ENCODE assay signal across 8 cellular contexts in the genomic region with DNA sequence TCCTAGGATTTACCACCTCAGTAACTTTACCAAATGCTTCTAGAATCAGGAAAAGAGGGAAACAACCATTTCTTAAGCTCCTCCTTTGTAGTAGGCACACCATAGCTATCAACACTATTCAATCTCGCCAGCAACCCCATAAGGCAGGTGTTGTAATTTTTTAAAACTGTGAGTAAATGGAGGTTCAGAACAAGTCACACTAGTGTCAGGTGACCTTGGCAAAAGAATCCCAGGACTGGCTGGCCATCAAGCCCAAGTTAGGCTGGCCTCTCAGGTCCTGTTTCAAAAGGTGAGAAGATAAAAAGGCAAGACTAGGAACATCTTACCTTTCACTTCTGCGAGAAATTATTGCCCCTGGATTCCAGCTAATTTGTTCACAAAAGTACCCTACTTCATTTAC. TPM values are rescaled to one million over a fixed set of nuclear protein-coding genes. Genes with fewer than 3 reads are reported as not detected.
A peak's percentile ranks its signal among the peaks of the same experiment; 100 is the strongest.
DNase-seq lines count a peak whose midpoint lies in the region; ATAC-seq, FAIRE-seq and TF ChIP-seq lines count a peak whose summit lies in the region.

No MANE protein-coding gene starts in this region.

- no peak for DNase-seq in activated naive CD8-positive, alpha-beta T cell treated with anti-CD3 and anti-CD28 coated beads for 36 hours
- DNase-seq in kidney (no peak), GDM1 (lab: John Stamatoyannopoulos, UW) (no peak), NCI-H69 (lab: John Stamatoyannopoulos, UW) (no peak), UCSD-AML1 (lab: John Stamatoyannopoulos, UW; ENCODE audit: unreplicated experiment) (no peak)
- no peak for DNase-seq in stimulated activated naive B cell treated with anti-CD40 and anti-IgM and Interleukin-4, amounts not matched to agents 10 μg/mL and 1 μg/mL and 100 μg/mL, for 72 hours

- H3K9me3 ChIP-seq in HUES64 (ENCODE audit: insufficient read depth, low read depth, low read length) (no peaks in the 10 kb centered on the region), kidney (ENCODE audit: control insufficient read depth in 1 of 2, low read length in 2 of 2) (no peaks in the 10 kb centered on the region)

- H3K36me3 ChIP-seq in HUES64 (ENCODE audit: insufficient read depth, low read length) (no peaks in the 10 kb centered on the region), kidney (ENCODE audit: control insufficient read depth in 1 of 2, insufficient read depth in 2 of 2, low read length in 2 of 2) (no peaks in the 10 kb centered on the region)

- TF ChIP-seq CTCF in kidney (IDR thresholded peaks at IDR 0.05; ENCODE audit: borderline replicate concordance, extremely low read depth, insufficient read depth): no peak

- no peaks in the 10 kb centered on the region for H3K36me3 Mint-ChIP-seq in activated naive CD8-positive, alpha-beta T cell treated with anti-CD3 and anti-CD28 coated beads for 36 hours
- peaks cover 12 to 21% of the 10 kb centered on the region in 2 donors for H3K36me3 Mint-ChIP-seq in stimulated activated naive B cell treated with anti-CD40 and anti-IgM and Interleukin-4, amounts not matched to agents 10 μg/mL and 1 μg/mL and 100 μg/mL, for 72 hours

- FAIRE-seq in kidney (lab: Jason Lieb, UNC): no peak

- peak overlapping the region; percentile 88 for H3K4me3 Mint-ChIP-seq in activated naive CD8-positive, alpha-beta T cell treated with anti-CD3 and anti-CD28 coated beads for 36 hours
- peak overlapping the region; percentile 88 to 96 for H3K4me3 Mint-ChIP-seq in stimulated activated naive B cell treated with anti-CD40 and anti-IgM and Interleukin-4, amounts not matched to agents 10 μg/mL and 1 μg/mL and 100 μg/mL, for 72 hours

- 68% methylated on average over 1 of the region's 2 CpGs for WGBS in HUES64

- H3K27ac ChIP-seq in HUES64 (ENCODE audit: low read depth, low read length) (no peak overlapping the region), kidney (ENCODE audit: low read depth in 2 of 2, low read length in 2 of 2) (no peak overlapping the region)

- peaks cover 4% of the 10 kb centered on the region for H3K27me3 ChIP-seq in HUES64 (ENCODE audit: insufficient read depth, low read length)

- H3K9ac ChIP-seq in HUES64 (ENCODE audit: low read depth, low read length) (peak overlapping the region; percentile 96), kidney (ENCODE audit: low read length in 2 of 2) (peak overlapping the region; percentile 35 to 87)

- no peaks in the 10 kb centered on the region for H3K9me3 Mint-ChIP-seq in activated naive CD8-positive, alpha-beta T cell treated with anti-CD3 and anti-CD28 coated beads for 36 hours
- no peaks in the 10 kb centered on the region for H3K9me3 Mint-ChIP-seq in stimulated activated naive B cell treated with anti-CD40 and anti-IgM and Interleukin-4, amounts not matched to agents 10 μg/mL and 1 μg/mL and 100 μg/mL, for 72 hours

- ATAC-seq in stimulated activated naive B cell treated with anti-CD40 and anti-IgM and Interleukin-4, amounts not matched to agents 10 μg/mL and 1 μg/mL and 100 μg/mL, for 72 hours (replicated peaks): no peak
- ATAC-seq in GM19395 (IDR thresholded peaks at IDR 0.05; ENCODE audit: unreplicated experiment): no peak

- H3K4me1 ChIP-seq in HUES64 (ENCODE audit: insufficient read depth, low read length): 0 out of 2 replicates have a peak, but pooled peaks cover 4% of the 10 kb centered on the region
- H3K4me1 ChIP-seq in kidney (ENCODE audit: control insufficient read depth in 1 of 2, insufficient read depth in 1 of 2, low read depth in 1 of 2, low read length in 2 of 2): peaks cover 0 to 9% of the 10 kb centered on the region in 2 donors

- peak overlapping the region; percentile 81 for H3K27ac Mint-ChIP-seq in activated naive CD8-positive, alpha-beta T cell treated with anti-CD3 and anti-CD28 coated beads for 36 hours
- H3K27ac Mint-ChIP-seq in stimulated activated naive B cell treated with anti-CD40 and anti-IgM and Interleukin-4, amounts not matched to agents 10 μg/mL and 1 μg/mL and 100 μg/mL, for 72 hours: peak overlapping the region; percentile 94

- H3K4me1 Mint-ChIP-seq in activated naive CD8-positive, alpha-beta T cell treated with anti-CD3 and anti-CD28 coated beads for 36 hours: peaks cover 34% of the 10 kb centered on the region
- H3K4me1 Mint-ChIP-seq in stimulated activated naive B cell treated with anti-CD40 and anti-IgM and Interleukin-4, amounts not matched to agents 10 μg/mL and 1 μg/mL and 100 μg/mL, for 72 hours: peaks cover 28 to 47% of the 10 kb centered on the region in 2 donors

- intact Hi-C loops in kidney (cut with DNase I): no loop called here

- H3K27me3 Mint-ChIP-seq in activated naive CD8-positive, alpha-beta T cell treated with anti-CD3 and anti-CD28 coated beads for 36 hours: no peaks in the 10 kb centered on the region
- no peaks in the 10 kb centered on the region for H3K27me3 Mint-ChIP-seq in stimulated activated naive B cell treated with anti-CD40 and anti-IgM and Interleukin-4, amounts not matched to agents 10 μg/mL and 1 μg/mL and 100 μg/mL, for 72 hours

- peak overlapping the region; percentile 98 for H3K4me3 ChIP-seq in HUES64 (ENCODE audit: low read length)
- peak overlapping the region; percentile 71 to 80 for H3K4me3 ChIP-seq in kidney (ENCODE audit: low read length in 2 of 2)

RNA-seq across cellular contexts. Expression of gene TOP3B, which starts 0.7 kb away (rescaled TPM):
- 28.8 TPM for polyA plus RNA-seq in HUES64 (2013, experiment 1 of 2)
- 23.6 TPM for polyA plus RNA-seq in HUES64 (2013, experiment 2 of 2)
- 10 to 100 TPM; 31.3 to 36.7 TPM for total RNA-seq in activated naive CD8-positive, alpha-beta T cell treated with anti-CD3 and anti-CD28 coated beads for 36 hours
- 26.7 TPM for total RNA-seq in kidney
- polyA plus RNA-seq in kidney (ENCODE audit: insufficient read depth, low read depth, low replicate concordance): 8.1 TPM

RNA-seq across cellular contexts. Expression of gene PPM1F, which starts 29.2 kb away (rescaled TPM):
- polyA plus RNA-seq in HUES64 (2013, experiment 1 of 2): 10.6 TPM
- 11.7 TPM for polyA plus RNA-seq in HUES64 (2013, experiment 2 of 2)
- 10 to 100 TPM; 31.4 to 32.9 TPM for total RNA-seq in activated naive CD8-positive, alpha-beta T cell treated with anti-CD3 and anti-CD28 coated beads for 36 hours
- 42.5 TPM for total RNA-seq in kidney
- polyA plus RNA-seq in kidney (ENCODE audit: insufficient read depth, low read depth, low replicate concordance): 13.8 TPM
